Comparison of ENCODE assay signal across 1 cellular context in genomic region chr12:31954925-31955678, GRCh38.
A peak's percentile ranks its signal among the peaks of the same experiment; 100 is the strongest.
TF ChIP-seq lines count a peak whose summit lies in the region.

No MANE protein-coding gene starts in this region.

TF ChIP-seq in IMR-90, 13 proteins besides CTCF, POLR2A, EP300 and RAD21:
- TF ChIP-seq MAZ (IDR thresholded peaks at IDR 0.05; ENCODE audit: borderline replicate concordance, low read depth, low read length), result no peak
- TF ChIP-seq MAFK (IDR thresholded peaks at IDR 0.05; ENCODE audit: low read depth, low read length), result peak; percentile 28; the same call in 1 of the 2 replicates
